12 cellular contexts compared by ENCODE assay signal in the genomic region with DNA sequence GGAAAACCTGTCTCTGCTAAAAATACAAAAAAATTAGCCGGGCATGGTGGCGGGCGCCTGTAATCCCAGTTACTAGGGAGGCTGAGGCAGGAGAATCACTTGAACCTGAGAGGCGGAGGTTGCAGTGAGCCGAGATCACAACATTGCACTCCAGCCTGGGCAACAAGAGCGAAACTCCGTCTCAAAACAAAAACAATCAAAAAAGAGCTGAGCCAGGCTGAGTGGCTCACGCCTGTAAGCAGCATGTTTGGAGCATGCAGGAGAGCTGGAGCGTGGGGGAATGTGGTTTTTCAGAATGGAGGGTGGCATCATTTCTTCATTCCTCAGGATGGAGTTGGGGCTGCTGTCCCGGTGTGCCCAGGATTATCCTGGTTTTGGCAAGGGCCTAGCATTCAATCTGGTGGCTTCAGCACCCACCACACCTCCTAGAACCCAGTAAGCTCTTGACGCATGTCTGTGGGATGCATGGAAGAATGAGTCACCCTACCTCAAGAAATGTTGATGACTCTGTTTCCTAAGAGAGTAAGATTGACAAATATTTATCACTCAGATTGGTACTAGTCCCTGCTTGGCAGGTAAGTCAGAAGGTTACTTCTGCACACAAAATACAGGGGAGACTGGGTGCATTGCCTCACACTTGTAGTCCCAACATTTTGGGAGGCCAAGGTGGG.
DNase-seq lines count a peak whose midpoint lies in the region; ATAC-seq and TF ChIP-seq lines count a peak whose summit lies in the region.
"Had no signal": no experiment of that assay in that cellular context is flagged by ENCODE, and none has a peak within 500 bp of the region (broad histone marks: within the 10 kb centered on the region; RNA-seq: fewer than 3 reads in every experiment).

No MANE protein-coding gene starts in this region.

- no peaks in the 10 kb centered on the region for H3K27me3 ChIP-seq in H7 (ENCODE audit: control insufficient read depth, insufficient read depth, low read length)

- peak; percentile 49 for DNase-seq in AG08396 (ENCODE audit: low spot score)
- DNase-seq in H7: peak; percentile 13
- peak; percentile 45 to 61 for DNase-seq in SW 1271 (lab: John Stamatoyannopoulos, UW)
- DNase-seq in fibroblast of villous mesenchyme (ENCODE audit: low read depth): peak; percentile 22
- DNase-seq in NCI-H1930 (lab: John Stamatoyannopoulos, UW): no peak
- no peak for DNase-seq in NCI-H2171 treated with DMSO at 0.1 percent for 48 hours (lab: John Stamatoyannopoulos, UW)
- DNase-seq in NCI-H1105 treated with DMSO at 0.1 percent for 48 hours (lab: John Stamatoyannopoulos, UW): no peak
- DNase-seq: activated CD4-positive, CD25-positive, alpha-beta regulatory T cell treated with anti-CD3 and anti-CD28 coated beads, Interleukin-2, amount 50 U/mL, for 72 hours; erythroblast; nephron progenitor cell; Right ventricle myocardium superior had no signal

- no peak for TF ChIP-seq CTCF in fibroblast of villous mesenchyme (IDR thresholded peaks at IDR 0.05; ENCODE audit: insufficient read depth, low read depth, low read length)

- no peak for ATAC-seq in HG02840 (IDR thresholded peaks at IDR 0.05; ENCODE audit: low FRiP score, unreplicated experiment)

- no peak overlapping the region for H3K4me3 ChIP-seq in H7 (ENCODE audit: insufficient read depth, low read depth, low read length)
- H3K4me3 ChIP-seq in fibroblast of villous mesenchyme (ENCODE audit: low read depth, low read length): no peak overlapping the region

- no peaks in the 10 kb centered on the region for H3K36me3 ChIP-seq in H7 (replicated peaks; ENCODE audit: control insufficient read depth, insufficient read depth, low read length)

Comparison
In these comparisons a context has a peak if more than half of its experiments do, and no peak if none do; other contexts are left out.
1. DNase-seq: peak in AG08396 (single experiment), H7 (single experiment), SW 1271 (2 of 2) and fibroblast of villous mesenchyme (single experiment); none in NCI-H1930 (0 of 2), NCI-H2171 treated with DMSO at 0.1 percent for 48 hours (single experiment) and NCI-H1105 treated with DMSO at 0.1 percent for 48 hours (single experiment).